Comparison of ENCODE assay signal across 11 cellular contexts in the genomic region with DNA sequence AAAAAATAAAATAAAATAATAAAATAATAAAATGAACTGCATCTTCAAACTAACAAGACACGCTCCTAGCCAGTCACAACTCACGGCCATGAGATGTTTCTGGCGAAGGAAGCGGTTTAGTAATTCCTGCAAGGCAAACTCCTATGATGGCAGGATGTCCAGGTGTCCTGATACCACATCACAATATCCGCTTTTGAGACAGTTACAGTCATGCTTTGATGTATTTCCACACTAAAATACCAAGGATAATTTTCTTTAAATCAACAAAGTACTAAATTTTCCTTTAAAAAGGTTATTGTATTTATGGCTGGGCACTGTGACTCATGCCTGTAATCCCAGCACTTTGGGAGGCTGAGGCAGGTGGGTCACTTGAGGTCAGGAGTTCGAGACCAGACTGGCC. TPM values are rescaled to one million over a fixed set of nuclear protein-coding genes. Genes with fewer than 3 reads are reported as not detected.
"Had no signal": no experiment of that assay in that cellular context is flagged by ENCODE, and none has a peak within 500 bp of the region (broad histone marks: within the 10 kb centered on the region; RNA-seq: fewer than 3 reads in every experiment).

No MANE protein-coding gene starts in this region.

RNA-seq across cellular contexts. Expression of a gene that starts 9.6 kb away (rescaled TPM):
- total RNA-seq: subcutaneous adipose tissue, suprapubic skin, temporal lobe, thyroid gland, transverse colon, upper lobe of right lung, ureter, urinary bladder, vagina had no signal

RNA-seq across cellular contexts. Expression of a gene that starts 34.2 kb away (rescaled TPM):
- total RNA-seq: subcutaneous adipose tissue, suprapubic skin, temporal lobe, testis, thyroid gland, transverse colon, upper lobe of right lung, ureter, urinary bladder, uterus, vagina had no signal
